19 cellular contexts compared by ENCODE assay signal in genomic region chr7:138937484-138937883, GRCh38.
"Had no signal": no experiment of that assay in that cellular context is flagged by ENCODE, and none has a peak within 500 bp of the region (broad histone marks: within the 10 kb centered on the region; RNA-seq: fewer than 3 reads in every experiment).

No MANE protein-coding gene starts in this region.

- H3K9me3 ChIP-seq: SJSA1 had no signal

- FAIRE-seq: RCC 7860 had no signal

- H3K27ac ChIP-seq: SJSA1, SK-N-MC had no signal

- H3K4me3 ChIP-seq: SJSA1, SK-N-MC had no signal

- H3K36me3 ChIP-seq: SJSA1 had no signal

- DNase-seq: KBM-7, NCI-H1092, NCI-H1436, NCI-H187, NCI-H2029, NCI-H2081 treated with DMSO at 0.1 percent for 48 hours, NCI-H2171, NCI-H226, NCI-H446, NCI-H510A, NCI-H524 treated with DMSO at 0.1 percent for 48 hours, NCI-H69, NCI-H774, Right ventricle myocardium superior, RPMI8226, SIG-M5 had no signal

- H3K27me3 ChIP-seq: SJSA1 had no signal
